ENCODE assay signal across 8 cellular contexts in the genomic region with DNA sequence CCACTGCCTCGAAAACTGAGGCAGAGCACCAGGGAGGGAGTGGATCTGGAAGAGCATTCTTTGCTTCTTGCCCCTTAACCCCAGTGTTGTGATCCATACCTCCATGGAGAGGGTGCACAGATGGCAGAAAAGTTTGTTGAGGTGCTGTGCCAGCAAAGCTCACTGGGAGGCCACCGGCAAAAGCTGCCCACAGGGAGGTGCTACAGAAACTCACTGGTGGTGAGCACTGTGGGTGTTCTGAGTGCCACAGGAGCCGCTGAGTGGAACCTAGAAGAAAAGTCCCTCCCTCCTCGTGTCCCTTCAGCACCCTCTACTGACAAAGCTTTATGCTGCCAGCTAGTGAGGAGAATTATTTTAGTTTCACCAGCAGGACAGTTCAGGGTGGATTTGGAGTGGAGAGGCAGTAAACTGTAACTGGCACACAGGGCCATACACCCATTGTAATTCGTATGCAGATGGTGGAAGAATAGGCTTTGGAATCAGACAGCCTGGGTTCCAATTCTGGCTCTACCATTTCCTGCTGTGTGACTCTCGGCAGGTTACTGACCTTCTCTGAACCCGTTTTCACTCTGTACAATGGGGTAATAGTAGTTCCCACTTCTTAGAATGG.
DNase-seq lines count a peak whose midpoint lies in the region; ATAC-seq and TF ChIP-seq lines count a peak whose summit lies in the region.

No MANE protein-coding gene starts in this region.

- no peak overlapping the region for H3K4me2 ChIP-seq in neuronal stem cell (ENCODE audit: insufficient read depth, low read length, poor library complexity, severe bottlenecking)

- no peaks in the 10 kb centered on the region for H3K9me3 ChIP-seq in CD4-positive, alpha-beta memory T cell (ENCODE audit: control insufficient read depth in 1 of 2, low read length in 2 of 2)
- peaks cover 0 to 3% of the 10 kb centered on the region in 2 donors for H3K9me3 ChIP-seq in neuronal stem cell (replicated peaks in 1 of 2; ENCODE audit: control insufficient read depth in 2 of 2, insufficient read depth in 1 of 2, low read depth in 1 of 2, low read length in 2 of 2)

- no peak overlapping the region for H3K4me3 Mint-ChIP-seq in CD4-positive, alpha-beta memory T cell
- H3K4me3 Mint-ChIP-seq in activated T-helper 17 cell treated with anti-CD3 and anti-CD28 coated beads, Interleukin-2, amount 50 U/mL, for 72 hours: no peak overlapping the region
- no peak overlapping the region for H3K4me3 Mint-ChIP-seq in progenitor cell of endocrine pancreas (ENCODE audit: low read depth)

- peak; percentile 44 to 66 (median 54) for DNase-seq in CD4-positive, alpha-beta memory T cell
- DNase-seq in OCI-M1 (lab: John Stamatoyannopoulos, UW) (peak; percentile 85), germinal center (ENCODE audit: low spot score) (peak; percentile 68), progenitor cell of endocrine pancreas (ENCODE audit: low spot score, unreplicated experiment) (no peak), neuronal stem cell (ENCODE audit: low spot score) (no peak)

- H3K27me3 Mint-ChIP-seq in CD4-positive, alpha-beta memory T cell: no peaks in the 10 kb centered on the region
- no peaks in the 10 kb centered on the region for H3K27me3 Mint-ChIP-seq in activated T-helper 17 cell treated with anti-CD3 and anti-CD28 coated beads, Interleukin-2, amount 50 U/mL, for 72 hours
- no peaks in the 10 kb centered on the region for H3K27me3 Mint-ChIP-seq in progenitor cell of endocrine pancreas

- POLR2A ChIA-PET in CD4-positive, alpha-beta memory T cell (lab: Charles Lee; ENCODE audit: partially characterized antibody): interaction anchor here (1.1 kb wide), 1 partner anchor 135 kb away, joined by 8 read pairs; no protein-coding TSS in a partner anchor

- H3K9me3 Mint-ChIP-seq in CD4-positive, alpha-beta memory T cell: peaks cover 0 to 2% (median 0%) of the 10 kb centered on the region in 8 donors
- no peaks in the 10 kb centered on the region for H3K9me3 Mint-ChIP-seq in activated T-helper 17 cell treated with anti-CD3 and anti-CD28 coated beads, Interleukin-2, amount 50 U/mL, for 72 hours
- H3K9me3 Mint-ChIP-seq in progenitor cell of endocrine pancreas (ENCODE audit: low read depth): no peaks in the 10 kb centered on the region

- no peak overlapping the region for H3K4me3 ChIP-seq in CD4-positive, alpha-beta memory T cell (ENCODE audit: low read length in 2 of 2)
- no peak overlapping the region for H3K4me3 ChIP-seq in neuronal stem cell (ENCODE audit: low read length in 2 of 2)

- H2BK12ac ChIP-seq in neuronal stem cell (ENCODE audit: low read length): no peak overlapping the region

- H3K36me3 ChIP-seq in CD4-positive, alpha-beta memory T cell (ENCODE audit: insufficient read depth, low read length): no peaks in the 10 kb centered on the region
- H3K36me3 ChIP-seq in neuronal stem cell (replicated peaks in 1 of 2; ENCODE audit: control insufficient read depth in 2 of 2, insufficient read depth in 2 of 2, low read length in 2 of 2): peaks cover 4 to 40% of the 10 kb centered on the region in 2 donors

- no peaks in the 10 kb centered on the region for H3K4me1 Mint-ChIP-seq in CD4-positive, alpha-beta memory T cell
- H3K4me1 Mint-ChIP-seq in activated T-helper 17 cell treated with anti-CD3 and anti-CD28 coated beads, Interleukin-2, amount 50 U/mL, for 72 hours: peaks cover 5% of the 10 kb centered on the region
- H3K4me1 Mint-ChIP-seq in progenitor cell of endocrine pancreas (ENCODE audit: low read depth): no peaks in the 10 kb centered on the region

- H4K91ac ChIP-seq in neuronal stem cell (ENCODE audit: low read depth, low read length, poor library complexity): no peak overlapping the region

- peaks cover 0 to 3% of the 10 kb centered on the region in 2 donors for H3K36me3 Mint-ChIP-seq in CD4-positive, alpha-beta memory T cell
- no peaks in the 10 kb centered on the region for H3K36me3 Mint-ChIP-seq in activated T-helper 17 cell treated with anti-CD3 and anti-CD28 coated beads, Interleukin-2, amount 50 U/mL, for 72 hours (ENCODE audit: low read depth)
- H3K36me3 Mint-ChIP-seq in progenitor cell of endocrine pancreas (ENCODE audit: insufficient read depth): peaks cover 14% of the 10 kb centered on the region

- H2BK120ac ChIP-seq in neuronal stem cell (ENCODE audit: low read depth, low read length): no peak overlapping the region

- no CpG with 5 or more reads among the region's 7 CpGs for WGBS in neuronal stem cell (ENCODE audit: extremely low coverage in 2 of 2, insufficient read length in 2 of 2, insufficient replicate concordance in 1 of 2), 2 donors

- no peak overlapping the region for H3K27ac Mint-ChIP-seq in CD4-positive, alpha-beta memory T cell
- peak overlapping the region; percentile 36 for H3K27ac Mint-ChIP-seq in activated T-helper 17 cell treated with anti-CD3 and anti-CD28 coated beads, Interleukin-2, amount 50 U/mL, for 72 hours
- H3K27ac Mint-ChIP-seq in progenitor cell of endocrine pancreas: no peak overlapping the region

- no peak overlapping the region for H2BK5ac ChIP-seq in neuronal stem cell (ENCODE audit: low read length)

- H3K18ac ChIP-seq in neuronal stem cell (ENCODE audit: low read length): no peak overlapping the region

- no peak overlapping the region for H3K23ac ChIP-seq in neuronal stem cell (ENCODE audit: low read depth, low read length, poor library complexity)

- TF ChIP-seq CTCF in progenitor cell of endocrine pancreas (IDR thresholded peaks at IDR 0.05; ENCODE audit: unreplicated experiment): peak; percentile 53

- no peaks in the 10 kb centered on the region for H3K4me1 ChIP-seq in CD4-positive, alpha-beta memory T cell (ENCODE audit: insufficient read depth, low read length)
- H3K4me1 ChIP-seq in neuronal stem cell (ENCODE audit: control insufficient read depth in 2 of 2, insufficient read depth in 1 of 2, low read depth in 1 of 2, low read length in 2 of 2): peaks cover 0 to 5% of the 10 kb centered on the region in 2 donors

- H3K9ac ChIP-seq in neuronal stem cell (ENCODE audit: low read depth, low read length, poor library complexity): no peak overlapping the region

- H2AK5ac ChIP-seq in neuronal stem cell (ENCODE audit: low read depth, low read length): no peak overlapping the region

- no peak overlapping the region for H3K27ac ChIP-seq in CD4-positive, alpha-beta memory T cell (ENCODE audit: low read depth, low read length)
- no peak overlapping the region for H3K27ac ChIP-seq in neuronal stem cell (replicated peaks; ENCODE audit: low read length)

- no peaks in the 10 kb centered on the region for H3K79me1 ChIP-seq in neuronal stem cell (ENCODE audit: low read depth, low read length)

- CTCF ChIA-PET in CD4-positive, alpha-beta memory T cell (lab: Charles Lee; ENCODE audit: partially characterized antibody): interaction anchor here (0.6 to 6.8 kb wide), 12 partner anchors 10 to 833 kb away, joined by 3 to 69 read pairs (median 3); a partner anchor contains a TSS

- H2BK15ac ChIP-seq in neuronal stem cell (ENCODE audit: low read length): no peak overlapping the region

- peak; percentile 55 for ATAC-seq in GM19043 (IDR thresholded peaks at IDR 0.05; ENCODE audit: low read depth, unreplicated experiment)
- ATAC-seq in HG03280 (IDR thresholded peaks at IDR 0.05; ENCODE audit: unreplicated experiment): peak; percentile 71
- ATAC-seq in activated T-helper 17 cell treated with anti-CD3 and anti-CD28 coated beads, Interleukin-2, amount 50 U/mL, for 72 hours (replicated peaks): peak; percentile 94

- no peak overlapping the region for H3K14ac ChIP-seq in neuronal stem cell (ENCODE audit: low read length)

- intact Hi-C loops in CD4-positive, alpha-beta memory T cell (cut with micrococcal nuclease): loop anchor here (2.0 kb wide), 1 partner anchor 214 kb away; no protein-coding TSS in a partner anchor

- no peak overlapping the region for H4K8ac ChIP-seq in neuronal stem cell (ENCODE audit: low read depth, low read length)

- no peak overlapping the region for H2AFZ ChIP-seq in neuronal stem cell (ENCODE audit: low read length)

- no peak overlapping the region for H3K4ac ChIP-seq in neuronal stem cell (ENCODE audit: low read length)

- no peaks in the 10 kb centered on the region for H3K27me3 ChIP-seq in CD4-positive, alpha-beta memory T cell (ENCODE audit: insufficient read depth, low read length)
- H3K27me3 ChIP-seq in neuronal stem cell (ENCODE audit: control insufficient read depth in 3 of 3, insufficient read depth in 3 of 3, low read depth in 1 of 3, low read length in 3 of 3): no peaks in the 10 kb centered on the region

Comparison
In these comparisons a context has a peak if more than half of its experiments do, and no peak if none do; other contexts are left out.
1. DNase-seq: peak in CD4-positive, alpha-beta memory T cell (5 of 5), OCI-M1 (single experiment) and germinal center (single experiment); none in progenitor cell of endocrine pancreas (single experiment) and neuronal stem cell (single experiment).
2. Peak in every context shown above with its lines, with median percentiles within 50 percentile points of each other: ATAC-seq.